Comparison of ENCODE assay signal across 27 cellular contexts in the genomic region with DNA sequence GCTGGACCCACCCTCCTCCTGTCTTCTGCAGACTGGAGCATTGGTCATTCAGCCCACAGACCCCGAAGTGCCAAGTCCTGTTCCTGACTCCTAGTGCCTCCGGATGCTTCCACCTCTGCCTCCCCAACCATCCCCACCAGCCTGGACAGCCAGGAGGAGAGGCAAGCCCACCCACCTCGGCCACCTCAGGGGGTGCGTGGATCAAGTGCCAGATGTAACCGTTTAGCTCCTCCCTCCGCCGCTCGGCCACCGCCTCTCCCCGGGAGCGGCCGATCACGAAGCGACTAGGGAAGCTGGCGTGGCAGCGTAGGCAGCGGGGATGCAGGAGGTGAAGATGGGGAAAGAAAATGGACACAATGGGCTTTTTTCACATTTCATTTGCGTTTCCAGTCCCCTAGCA.
"Had no signal": no experiment of that assay in that cellular context is flagged by ENCODE, and none has a peak within 500 bp of the region (broad histone marks: within the 10 kb centered on the region; RNA-seq: fewer than 3 reads in every experiment).

No MANE protein-coding gene starts in this region.

- H3K4me1 ChIP-seq: colonic mucosa, neural progenitor cell, prostate gland, transverse colon had no signal

- H3K27ac ChIP-seq: colonic mucosa, esophagus muscularis mucosa, foreskin keratinocyte, heart right ventricle, neural progenitor cell, prostate gland, right atrium auricular region, transverse colon, upper lobe of right lung, uterus had no signal

- H3K36me3 ChIP-seq: neural progenitor cell, prostate gland, uterus had no signal

- DNase-seq: colonic mucosa; effector CD8-positive, alpha-beta T cell; endodermal cell; foreskin keratinocyte; glutamatergic neuron; heart right ventricle; hippocampal formation; immature natural killer cell; islet precursor cell; midbrain; naive thymus-derived CD4-positive, alpha-beta T cell; nucleus accumbens; stimulated activated CD4-positive, alpha-beta T cell treated with anti-CD3 and anti-CD28 coated beads, Interleukin-2, amount 100 ng/mL, for 24 hours; stimulated activated CD4-positive, alpha-beta T cell treated with anti-CD3 and anti-CD28 coated beads, Interleukin-4, amount 100 ng/mL, for 24 hours; stimulated activated naive CD8-positive, alpha-beta T cell treated with anti-CD3 and anti-CD28 coated beads, Interleukin-15, Interleukin-2, amounts not matched to agents 100 U/mL and 50 U/mL, for 24 hours; transverse colon; upper lobe of right lung had no signal

- FAIRE-seq: endothelial cell of umbilical vein had no signal

- ATAC-seq: foreskin keratinocyte; heart right ventricle; left lobe of liver; naive thymus-derived CD4-positive, alpha-beta T cell; sciatic nerve; stimulated activated memory B cell treated with anti-CD40 and anti-IgM and Interleukin-4, amounts not matched to agents 10 μg/mL and 1 μg/mL and 100 μg/mL, for 72 hours; stimulated activated naive CD8-positive, alpha-beta T cell treated with anti-CD3 and anti-CD28 coated beads, Interleukin-15, Interleukin-2, amounts not matched to agents 100 U/mL and 50 U/mL, for 24 hours; upper lobe of right lung had no signal

- H3K4me2 ChIP-seq: neural progenitor cell had no signal

- H3K9ac ChIP-seq: neural progenitor cell had no signal

- H3K27me3 ChIP-seq: colonic mucosa, esophagus muscularis mucosa, foreskin keratinocyte, heart right ventricle, neural progenitor cell, right atrium auricular region, transverse colon, upper lobe of right lung, uterus had no signal

- H3K9me3 ChIP-seq: colonic mucosa, esophagus muscularis mucosa, heart right ventricle, prostate gland, right atrium auricular region, transverse colon, upper lobe of right lung, uterus had no signal

- H2AFZ ChIP-seq: neural progenitor cell had no signal

- H3K4me3 ChIP-seq: colonic mucosa, esophagus muscularis mucosa, heart right ventricle, lung, neural progenitor cell, prostate gland, right atrium auricular region, transverse colon, upper lobe of right lung, uterus had no signal
